1 cellular context compared by ENCODE assay signal in the genomic region with DNA sequence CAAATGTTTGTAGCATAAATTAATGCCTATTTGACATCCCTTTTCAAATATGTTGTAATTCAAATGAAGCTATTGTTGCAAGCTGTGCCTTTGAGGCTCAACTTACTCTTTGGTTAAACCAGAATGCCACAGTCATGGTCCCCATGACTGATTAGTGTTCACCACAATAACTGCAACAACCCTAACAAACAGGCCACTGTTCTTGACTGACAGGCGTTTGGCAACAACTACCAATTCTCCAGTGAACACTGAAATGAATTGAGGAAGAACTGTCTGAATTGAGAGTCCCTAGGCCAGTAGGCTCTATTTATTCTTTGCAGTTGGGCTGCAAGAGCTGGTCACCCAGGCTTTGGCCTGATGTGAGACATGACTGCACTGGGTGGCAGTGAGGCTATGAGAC.
A peak's percentile ranks its signal among the peaks of the same experiment; 100 is the strongest.
TF ChIP-seq lines count a peak whose summit lies in the region.

No MANE protein-coding gene starts in this region.

TF ChIP-seq in GM12878, 131 proteins besides CTCF, POLR2A, EP300 and RAD21:
- TF ChIP-seq, protein P1, sequence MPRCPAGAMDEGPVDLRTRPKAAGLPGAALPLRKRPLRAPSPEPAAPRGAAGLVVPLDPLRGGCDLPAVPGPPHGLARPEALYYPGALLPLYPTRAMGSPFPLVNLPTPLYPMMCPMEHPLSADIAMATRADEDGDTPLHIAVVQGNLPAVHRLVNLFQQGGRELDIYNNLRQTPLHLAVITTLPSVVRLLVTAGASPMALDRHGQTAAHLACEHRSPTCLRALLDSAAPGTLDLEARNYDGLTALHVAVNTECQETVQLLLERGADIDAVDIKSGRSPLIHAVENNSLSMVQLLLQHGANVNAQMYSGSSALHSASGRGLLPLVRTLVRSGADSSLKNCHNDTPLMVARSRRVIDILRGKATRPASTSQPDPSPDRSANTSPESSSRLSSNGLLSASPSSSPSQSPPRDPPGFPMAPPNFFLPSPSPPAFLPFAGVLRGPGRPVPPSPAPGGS (IDR thresholded peaks at IDR 0.05; ENCODE audit: borderline replicate concordance, insufficient read depth, low read depth, low read length, poor library complexity, severe bottlenecking): no peak
- no peak for TF ChIP-seq RCOR1 (conservative IDR thresholded peaks at IDR 0.05; ENCODE audit: low read depth, low read length)
- TF ChIP-seq, protein P2, sequence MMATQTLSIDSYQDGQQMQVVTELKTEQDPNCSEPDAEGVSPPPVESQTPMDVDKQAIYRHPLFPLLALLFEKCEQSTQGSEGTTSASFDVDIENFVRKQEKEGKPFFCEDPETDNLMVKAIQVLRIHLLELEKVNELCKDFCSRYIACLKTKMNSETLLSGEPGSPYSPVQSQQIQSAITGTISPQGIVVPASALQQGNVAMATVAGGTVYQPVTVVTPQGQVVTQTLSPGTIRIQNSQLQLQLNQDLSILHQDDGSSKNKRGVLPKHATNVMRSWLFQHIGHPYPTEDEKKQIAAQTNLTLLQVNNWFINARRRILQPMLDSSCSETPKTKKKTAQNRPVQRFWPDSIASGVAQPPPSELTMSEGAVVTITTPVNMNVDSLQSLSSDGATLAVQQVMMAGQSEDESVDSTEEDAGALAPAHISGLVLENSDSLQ (IDR thresholded peaks at IDR 0.05): peak; percentile 91
- no peak for TF ChIP-seq YY1 (IDR thresholded peaks at IDR 0.05; ENCODE audit: low read depth, low read length)
- TF ChIP-seq, protein P3, sequence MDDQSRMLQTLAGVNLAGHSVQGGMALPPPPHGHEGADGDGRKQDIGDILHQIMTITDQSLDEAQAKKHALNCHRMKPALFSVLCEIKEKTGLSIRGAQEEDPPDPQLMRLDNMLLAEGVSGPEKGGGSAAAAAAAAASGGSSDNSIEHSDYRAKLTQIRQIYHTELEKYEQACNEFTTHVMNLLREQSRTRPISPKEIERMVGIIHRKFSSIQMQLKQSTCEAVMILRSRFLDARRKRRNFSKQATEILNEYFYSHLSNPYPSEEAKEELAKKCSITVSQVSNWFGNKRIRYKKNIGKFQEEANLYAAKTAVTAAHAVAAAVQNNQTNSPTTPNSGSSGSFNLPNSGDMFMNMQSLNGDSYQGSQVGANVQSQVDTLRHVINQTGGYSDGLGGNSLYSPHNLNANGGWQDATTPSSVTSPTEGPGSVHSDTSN (IDR thresholded peaks at IDR 0.05; ENCODE audit: insufficient replicate concordance, low read depth, low read length): peak; percentile 72
